ENCODE assay signal across 9 cellular contexts in genomic region chr6:47483516-47483852, GRCh38. TPM values are rescaled to one million over a fixed set of nuclear protein-coding genes. Genes with fewer than 3 reads are reported as not detected.
DNase-seq lines count a peak whose midpoint lies in the region; ATAC-seq and TF ChIP-seq lines count a peak whose summit lies in the region.
"Had no signal": no experiment of that assay in that cellular context is flagged by ENCODE, and none has a peak within 500 bp of the region (broad histone marks: within the 10 kb centered on the region; RNA-seq: fewer than 3 reads in every experiment).

No MANE protein-coding gene starts in this region.

- H3K9me2 ChIP-seq in PC-9 (ENCODE audit: insufficient read depth) = no peaks in the 10 kb centered on the region

- peak; percentile 43 for ATAC-seq in GM18511 (IDR thresholded peaks at IDR 0.05; ENCODE audit: unreplicated experiment)
- no peak for ATAC-seq in HG03469 (IDR thresholded peaks at IDR 0.05; ENCODE audit: unreplicated experiment)

- H3K79me2 ChIP-seq in PC-9 (ENCODE audit: low read depth) = peaks cover 100% of the 10 kb centered on the region

- intact Hi-C loops in PC-9 (cut with micrococcal nuclease; ENCODE audit: unreplicated experiment) = no loop called here

- peak overlapping the region; percentile 36 for H3K9ac ChIP-seq in mucosa of stomach (ENCODE audit: low read length)

- peak overlapping the region; percentile 56 for H3K27ac ChIP-seq in PC-9
- H3K27ac ChIP-seq: RWPE1 had no signal

- no peaks in the 10 kb centered on the region for H3K9me3 ChIP-seq in PC-9 (ENCODE audit: insufficient read depth, low read depth)
- no peaks in the 10 kb centered on the region for H3K9me3 ChIP-seq in mucosa of stomach (ENCODE audit: control insufficient read depth, low read length)

- peaks cover 2% of the 10 kb centered on the region; the same call in 1 of the 2 replicates for H3K36me3 Mint-ChIP-seq in HFFc6 (ENCODE audit: low read depth)

- H3K27me3 ChIP-seq in PC-9 (ENCODE audit: insufficient read depth, low read depth) (no peaks in the 10 kb centered on the region), mucosa of stomach (ENCODE audit: control insufficient read depth, insufficient read depth, low read length) (no peaks in the 10 kb centered on the region)

- H4K20me1 ChIP-seq in PC-9 (ENCODE audit: insufficient read depth) = peaks cover 65% of the 10 kb centered on the region

- peak overlapping the region; percentile 78 for H3K4me3 Mint-ChIP-seq in HFFc6

- no peaks in the 10 kb centered on the region for H3K27me3 Mint-ChIP-seq in HFFc6 (ENCODE audit: insufficient read depth)

- CTCF ChIA-PET in PC-9 (lab: Charles Lee) = no interaction called here

- BruUV-seq in PC-9 (replicated peaks; lab: Mats Ljungman, UMichigan) = no TSS peak

- H3K36me3 ChIP-seq in PC-9 (ENCODE audit: low read depth) (no peaks in the 10 kb centered on the region), mucosa of stomach (ENCODE audit: control insufficient read depth, insufficient read depth, low read length) (no peaks in the 10 kb centered on the region)

- H3K4me3 ChIP-seq in PC-9 (no peak overlapping the region), mucosa of stomach (ENCODE audit: low read length) (no peak overlapping the region)

- no peak for DNase-seq in HFFc6
- DNase-seq in PC-9 = no peak
- no peak for DNase-seq in dermis blood vessel endothelial cell
- no peak for DNase-seq in SHP77 (lab: John Stamatoyannopoulos, UW)
- DNase-seq in T-helper 1 cell = no peak

- H3K4me1 ChIP-seq in PC-9 (replicated peaks; ENCODE audit: insufficient read depth) = peaks cover 52% of the 10 kb centered on the region
- peaks cover 18% of the 10 kb centered on the region for H3K4me1 ChIP-seq in mucosa of stomach (ENCODE audit: control insufficient read depth, insufficient read depth, low read length)

- H3K4me2 ChIP-seq in PC-9 = peak overlapping the region; percentile 51

- POLR2A ChIA-PET in PC-9 (lab: Charles Lee; ENCODE audit: unreplicated experiment) = interaction anchor here (0.5 to 0.7 kb wide), 2 partner anchors 32 to 737 kb away, joined by 3 to 5 read pairs; partner anchors contain the start of gene ANKRD66

- H2AFZ ChIP-seq in PC-9 = no peak overlapping the region

- peak overlapping the region; percentile 85 for H3K27ac Mint-ChIP-seq in HFFc6

- H3K4me1 Mint-ChIP-seq in HFFc6 (ENCODE audit: low read depth) = peaks cover 66% of the 10 kb centered on the region

- H3F3A ChIP-seq in PC-9 (ENCODE audit: insufficient read depth, low read depth) = peaks cover 13% of the 10 kb centered on the region; the same call in 1 of the 2 replicates

- H3K9me3 Mint-ChIP-seq in HFFc6 = no peaks in the 10 kb centered on the region

- TF ChIP-seq CTCF in HFFc6 (IDR thresholded peaks at IDR 0.05) (no peak), PC-9 (conservative IDR thresholded peaks at IDR 0.05) (no peak)

RNA-seq across cellular contexts. Expression of gene CD2AP, which starts 5.9 kb away (rescaled TPM):
- 10 to 100 TPM; 18.1 to 23.0 (median 20.9) TPM for total RNA-seq in HFFc6 (2021; fragmentation: NEBNext Ultra II Directional; extraction: Animal tissue kit (Norgen Biotek cat#: 25700))
- 48.8 and 55.5 TPM in 2 replicates for total RNA-seq in PC-9 (2021)
- 42.0 and 43.7 TPM in 2 replicates for total RNA-seq in dermis blood vessel endothelial cell
